ENCODE assay signal across 9 cellular contexts in genomic region chr16:4426722-4427372, GRCh38. TPM values are rescaled to one million over a fixed set of nuclear protein-coding genes. Genes with fewer than 3 reads are reported as not detected.
DNase-seq lines count a peak whose midpoint lies in the region; ATAC-seq and TF ChIP-seq lines count a peak whose summit lies in the region.
"Had no signal": no experiment of that assay in that cellular context is flagged by ENCODE, and none has a peak within 500 bp of the region (broad histone marks: within the 10 kb centered on the region; RNA-seq: fewer than 3 reads in every experiment).

No MANE protein-coding gene starts in this region.

- no peaks in the 10 kb centered on the region for H3K9me3 Mint-ChIP-seq in CD14-positive monocyte

- TF ChIP-seq EP300 in neural cell (conservative IDR thresholded peaks at IDR 0.05; ENCODE audit: poor library complexity, severe bottlenecking), result no peak

- H3K27me3 ChIP-seq in MM.1S (replicated peaks; ENCODE audit: insufficient read depth, low read length) (no peaks in the 10 kb centered on the region), ectodermal cell (ENCODE audit: control insufficient read depth, insufficient read depth, low read length, poor library complexity, severe bottlenecking) (no peaks in the 10 kb centered on the region), neural cell (ENCODE audit: insufficient read depth, low read depth, low read length) (no peaks in the 10 kb centered on the region)

- ATAC-seq in GM19452 (IDR thresholded peaks at IDR 0.05; ENCODE audit: unreplicated experiment), result no peak
- ATAC-seq in HG03139 (IDR thresholded peaks at IDR 0.05; ENCODE audit: unreplicated experiment), result no peak

- H2AFZ ChIP-seq in MM.1S (ENCODE audit: low read length) (no peak overlapping the region), neural cell (ENCODE audit: low read depth, low read length) (no peak overlapping the region)

- intact Hi-C loops in CD14-positive monocyte (cut with micrococcal nuclease), result loop anchor here in 1 of 2 donors (5.0 kb wide), 1 partner anchor 40 kb away; no protein-coding TSS in a partner anchor

- H3K36me3 ChIP-seq in MM.1S (replicated peaks; ENCODE audit: insufficient read depth, low read length) (peaks cover 3% of the 10 kb centered on the region; the same call in 1 of the 2 replicates), ectodermal cell (ENCODE audit: control insufficient read depth, insufficient read depth, low read length) (no peaks in the 10 kb centered on the region), neural cell (ENCODE audit: insufficient read depth, low read length) (no peaks in the 10 kb centered on the region)

- peaks cover 11 to 31% of the 10 kb centered on the region in 2 donors for H3K36me3 Mint-ChIP-seq in CD14-positive monocyte

- H3K27ac Mint-ChIP-seq in CD14-positive monocyte, result peak overlapping the region in 4 of 7 donors; percentile 42 to 100 (median 74)

- H3K9me2 ChIP-seq in MM.1S (replicated peaks; ENCODE audit: insufficient read depth, low read length) (no peaks in the 10 kb centered on the region), neural cell (ENCODE audit: insufficient read depth, low read length) (no peaks in the 10 kb centered on the region)

- H3K4me3 Mint-ChIP-seq in CD14-positive monocyte, result peak overlapping the region; percentile 93 to 96

- peaks cover 12% of the 10 kb centered on the region for H3K4me1 ChIP-seq in MM.1S (ENCODE audit: low read length)
- peaks cover 7% of the 10 kb centered on the region for H3K4me1 ChIP-seq in ectodermal cell (ENCODE audit: control insufficient read depth, insufficient read depth, low read length)

- H3K4me2 ChIP-seq in MM.1S (ENCODE audit: low read depth, low read length) (peak overlapping the region; percentile 90), neural cell (ENCODE audit: low read length) (peak overlapping the region; percentile 41)

- peaks cover 23% of the 10 kb centered on the region for H3K4me1 Mint-ChIP-seq in CD14-positive monocyte

- WGBS in ectodermal cell, 2 experiments, result 91 to 95% methylated on average over 10 to 11 of the region's 12 CpGs

- H3K9ac ChIP-seq in MM.1S (ENCODE audit: low read length), result peak overlapping the region; percentile 98
- H3K9ac ChIP-seq in neural cell (ENCODE audit: low read length), result peak overlapping the region; percentile 78

- H3K9me3 ChIP-seq in MM.1S (replicated peaks; ENCODE audit: insufficient read depth, low read length), result no peaks in the 10 kb centered on the region
- H3K9me3 ChIP-seq in ectodermal cell (ENCODE audit: control insufficient read depth, low read length), result no peaks in the 10 kb centered on the region
- H3K9me3 ChIP-seq in neural cell (ENCODE audit: low read length), result no peaks in the 10 kb centered on the region

- H3K27ac ChIP-seq in MM.1S (ENCODE audit: low read length) (peak overlapping the region; percentile 89; the same call in 1 of the 2 replicates), ectodermal cell (ENCODE audit: insufficient read depth, low read depth, low read length, poor library complexity, severe bottlenecking) (no peak overlapping the region), neural cell (ENCODE audit: low read length) (peak overlapping the region; percentile 91)

- no peak for TF ChIP-seq RAD21 in neural cell (conservative IDR thresholded peaks at IDR 0.05)

- DNase-seq in CD14-positive monocyte (ENCODE audit: low spot score) (no peak), MM.1S (no peak), GM10266 (ENCODE audit: extremely low spot score) (no peak), NCI-H2081 (lab: John Stamatoyannopoulos, UW) (no peak)
- DNase-seq: NCI-H1105 treated with DMSO at 0.1 percent for 48 hours had no signal

- H3F3A ChIP-seq in MM.1S (ENCODE audit: insufficient read depth, low read length) (peaks cover 7% of the 10 kb centered on the region; the same call in 1 of the 2 replicates), neural cell (ENCODE audit: insufficient read depth, low read length, poor library complexity, severe bottlenecking) (no peaks in the 10 kb centered on the region)

- peaks cover 0 to 2% (median 0%) of the 10 kb centered on the region in 3 donors for H3K27me3 Mint-ChIP-seq in CD14-positive monocyte (ENCODE audit: low read depth in 3 of 3)

- peak overlapping the region; percentile 100 for H3K4me3 ChIP-seq in MM.1S (ENCODE audit: low read length)
- peak overlapping the region; percentile 98 for H3K4me3 ChIP-seq in ectodermal cell (ENCODE audit: insufficient read depth, low read depth, low read length)
- H3K4me3 ChIP-seq in neural cell (ENCODE audit: low read length), result peak overlapping the region; percentile 75

- H4K20me1 ChIP-seq in MM.1S (ENCODE audit: insufficient read depth, low read length) (no peaks in the 10 kb centered on the region), neural cell (ENCODE audit: insufficient read depth) (no peaks in the 10 kb centered on the region)

- no peak for TF ChIP-seq CTCF in CD14-positive monocyte (IDR thresholded peaks at IDR 0.05)
- TF ChIP-seq CTCF in MM.1S (IDR thresholded peaks at IDR 0.05; ENCODE audit: low read length), result no peak
- no peak for TF ChIP-seq CTCF in neural cell (IDR thresholded peaks at IDR 0.05; ENCODE audit: poor library complexity, severe bottlenecking)
- no peak for TF ChIP-seq CTCF in GM10266 (IDR thresholded peaks at IDR 0.05; ENCODE audit: control insufficient read depth, insufficient read depth, low read depth, missing control alignments)

- peaks cover 56% of the 10 kb centered on the region for H3K79me2 ChIP-seq in MM.1S (ENCODE audit: low read length)
- H3K79me2 ChIP-seq in neural cell (replicated peaks; ENCODE audit: insufficient read depth, low read length), result peaks cover 13% of the 10 kb centered on the region

TF ChIP-seq in neural cell, 6 proteins besides CTCF, POLR2A, EP300 and RAD21:
- no peak for TF ChIP-seq EZH2 (IDR thresholded peaks at IDR 0.05; ENCODE audit: borderline replicate concordance, insufficient read depth, low read length, poor library complexity, severe bottlenecking)
- TF ChIP-seq TAF1 (IDR thresholded peaks at IDR 0.05; ENCODE audit: low read depth), result no peak
- no peak for TF ChIP-seq POLR2AphosphoS5 (IDR thresholded peaks at IDR 0.05)
- no peak for TF ChIP-seq MXI1 (conservative IDR thresholded peaks at IDR 0.05; ENCODE audit: poor library complexity, severe bottlenecking)
- no peak for TF ChIP-seq SMC3 (conservative IDR thresholded peaks at IDR 0.05; ENCODE audit: poor library complexity)
- TF ChIP-seq REST (IDR thresholded peaks at IDR 0.05; ENCODE audit: borderline replicate concordance), result no peak

RNA-seq across cellular contexts. Expression of gene DNAJA3, which starts 1.2 kb away (rescaled TPM):
- polyA plus RNA-seq in CD14-positive monocyte (10 to 100 TPM; 17.1 to 19.5 TPM), neural cell (44.8 and 60.0 TPM in 2 replicates)
- 39.7 TPM for polyA plus RNA-seq in ectodermal cell (2013, experiment 1 of 4)
- 42.9 TPM for polyA plus RNA-seq in ectodermal cell (2013, experiment 2 of 4)
- polyA plus RNA-seq in ectodermal cell (2013, experiment 3 of 4), result 38.2 TPM
- 34.1 TPM for polyA plus RNA-seq in ectodermal cell (2013, experiment 4 of 4)
- 47.0 and 49.4 TPM in 2 replicates for polyA minus RNA-seq in neural cell

RNA-seq across cellular contexts. Expression of gene CORO7, which starts 10.5 kb away (rescaled TPM):
- polyA plus RNA-seq in CD14-positive monocyte (10 to 100 TPM; 44.7 to 68.4 TPM), neural cell (57.6 and 65.3 TPM in 2 replicates)
- polyA plus RNA-seq in ectodermal cell (2013, experiment 1 of 4), result 14.3 TPM
- polyA plus RNA-seq in ectodermal cell (2013, experiment 2 of 4), result 17.3 TPM
- polyA plus RNA-seq in ectodermal cell (2013, experiment 3 of 4), result 13.8 TPM
- polyA plus RNA-seq in ectodermal cell (2013, experiment 4 of 4), result 15.1 TPM
- polyA minus RNA-seq in neural cell, result 77.4 and 96.7 TPM in 2 replicates

RNA-seq across cellular contexts. Expression of gene NMRAL1, which starts 47.6 kb away (rescaled TPM):
- polyA plus RNA-seq in CD14-positive monocyte, result 10 to 100 TPM; 39.2 to 49.4 TPM
- polyA plus RNA-seq in ectodermal cell (2013, experiment 1 of 4), result 53.5 TPM
- polyA plus RNA-seq in ectodermal cell (2013, experiment 2 of 4), result 55.1 TPM
- polyA plus RNA-seq in ectodermal cell (2013, experiment 3 of 4), result 38.3 TPM
- polyA plus RNA-seq in ectodermal cell (2013, experiment 4 of 4), result 42.8 TPM
- 6.3 and 10.0 TPM in 2 replicates for polyA plus RNA-seq in neural cell
- 4.1 and 5.2 TPM in 2 replicates for polyA minus RNA-seq in neural cell

RNA-seq across cellular contexts. Expression of gene HMOX2, which starts 49.4 kb away (rescaled TPM):
- polyA plus RNA-seq in CD14-positive monocyte, result 10 to 100 TPM; 25.0 to 33.2 TPM
- polyA plus RNA-seq in ectodermal cell (2013, experiment 1 of 4), result 34.1 TPM
- 24.6 TPM for polyA plus RNA-seq in ectodermal cell (2013, experiment 2 of 4)
- polyA plus RNA-seq in ectodermal cell (2013, experiment 3 of 4), result 18.8 TPM
- polyA plus RNA-seq in ectodermal cell (2013, experiment 4 of 4), result 19.0 TPM
- polyA plus RNA-seq in neural cell, result 62.9 and 79.4 TPM in 2 replicates
- 53.8 and 57.7 TPM in 2 replicates for polyA minus RNA-seq in neural cell

RNA-seq across cellular contexts. Expression of gene VASN, which starts 55.2 kb away (rescaled TPM):
- not detected for polyA plus RNA-seq in CD14-positive monocyte
- polyA plus RNA-seq in ectodermal cell (2013, experiment 1 of 4), result 16.2 TPM
- polyA plus RNA-seq in ectodermal cell (2013, experiment 2 of 4), result 13.3 TPM
- polyA plus RNA-seq in ectodermal cell (2013, experiment 3 of 4), result 14.9 TPM
- polyA plus RNA-seq in ectodermal cell (2013, experiment 4 of 4), result 16.3 TPM
- polyA plus RNA-seq in neural cell, result 0.32 and 0.57 TPM in 2 replicates
- polyA minus RNA-seq in neural cell, result 0.46 and 0.49 TPM in 2 replicates
